ENCODE assay signal across 1 cellular context in the genomic region with DNA sequence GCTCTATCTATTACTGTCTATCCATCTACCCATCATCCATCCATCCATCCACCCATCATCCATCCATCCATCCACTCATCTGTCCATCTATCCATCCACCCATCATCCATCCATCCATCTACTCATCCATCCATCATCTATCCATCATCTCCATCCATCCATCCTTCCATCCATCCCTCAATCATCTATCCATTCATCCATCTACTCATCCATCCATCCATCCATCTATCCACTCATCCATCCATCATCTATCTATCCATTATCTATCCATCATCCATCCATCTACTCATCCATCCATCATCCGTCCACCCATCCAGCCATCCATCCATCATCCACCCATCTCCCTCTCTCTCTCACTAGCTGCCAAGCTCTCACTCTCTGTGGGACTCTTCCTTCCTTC.
TF ChIP-seq lines count a peak whose summit lies in the region.

No MANE protein-coding gene starts in this region.

TF ChIP-seq in IMR-90, 13 proteins besides CTCF, POLR2A, EP300 and RAD21 (continued from another document):
- TF ChIP-seq RCOR1 (IDR thresholded peaks at IDR 0.05; ENCODE audit: insufficient replicate concordance, low read length) (no peak), MAZ (IDR thresholded peaks at IDR 0.05; ENCODE audit: borderline replicate concordance, low read depth, low read length) (no peak), ELK1 (IDR thresholded peaks at IDR 0.05; ENCODE audit: borderline replicate concordance, low read depth, low read length) (no peak), NFE2L2 (IDR thresholded peaks at IDR 0.05; ENCODE audit: low read depth, low read length) (no peak), CHD1 (IDR thresholded peaks at IDR 0.05; ENCODE audit: low read depth, low read length) (no peak), BHLHE40 (IDR thresholded peaks at IDR 0.05; ENCODE audit: low read depth, low read length) (no peak), CEBPB (IDR thresholded peaks at IDR 0.05; ENCODE audit: low read depth, low read length) (no peak)
